1 cellular context compared by ENCODE assay signal in the genomic region with DNA sequence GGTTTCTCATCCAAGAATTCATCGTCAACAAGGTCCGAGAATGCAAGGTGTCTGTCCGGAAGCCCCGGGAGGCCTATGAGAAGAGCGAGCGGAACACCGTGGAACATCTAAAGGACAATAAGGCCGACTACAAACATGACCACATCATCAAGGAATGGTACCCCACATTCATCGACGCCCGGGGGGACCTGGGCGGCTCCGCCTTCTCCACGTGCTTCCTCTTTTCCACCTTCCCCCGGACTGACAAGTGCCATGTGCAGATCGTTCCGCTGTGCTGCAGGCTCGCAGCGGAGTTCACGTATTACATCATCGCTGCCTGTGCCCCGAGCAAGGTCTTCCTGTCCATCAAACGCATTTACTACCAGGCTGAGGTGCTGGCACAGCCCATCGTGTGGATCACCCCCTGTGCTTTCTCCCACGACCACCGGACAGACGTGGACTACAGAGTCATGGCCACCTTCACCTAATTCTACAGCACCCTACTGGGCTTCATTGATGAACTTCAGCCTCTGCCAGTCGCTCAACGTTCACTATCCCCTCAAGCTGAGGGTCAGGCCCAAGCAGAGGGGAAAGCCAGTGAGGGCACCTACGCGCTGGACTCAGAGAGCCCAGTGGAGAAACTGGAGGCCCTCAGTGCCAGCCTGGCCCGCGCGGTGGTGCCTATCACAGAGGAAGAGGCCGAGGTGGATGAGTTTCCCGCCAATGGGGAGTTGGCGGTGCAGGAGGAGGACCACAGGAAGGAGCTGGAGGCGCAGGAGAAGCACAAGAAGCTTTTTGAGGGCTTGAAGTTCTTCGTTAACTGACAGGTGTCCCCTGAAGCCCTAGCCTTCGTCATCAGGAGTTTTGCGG.
A peak's percentile ranks its signal among the peaks of the same experiment; 100 is the strongest.
TF ChIP-seq lines count a peak whose summit lies in the region.

No MANE protein-coding gene starts in this region.

TF ChIP-seq in K562, 482 proteins besides CTCF, POLR2A, EP300 and RAD21 (continued from another document and continues in another):
- TF ChIP-seq PKNOX1 (IDR thresholded peaks at IDR 0.05) (peak; percentile 84), BHLHE40 (IDR thresholded peaks at IDR 0.05; ENCODE audit: low read length) (peak; percentile 57), HCFC1 (IDR thresholded peaks at IDR 0.05; ENCODE audit: low read depth, low read length) (no peak), ZBTB17 (CRISPR knock-in tag; IDR thresholded peaks at IDR 0.05) (no peak), TAF7 (tag; IDR thresholded peaks at IDR 0.05) (0 out of 2 replicates have a peak, but pooled peaks have one; percentile 22), NR2C1 (IDR thresholded peaks at IDR 0.05) (no peak), NR2C1 (tag; IDR thresholded peaks at IDR 0.05) (peak; percentile 61), PHF8 (IDR thresholded peaks at IDR 0.05; ENCODE audit: borderline replicate concordance, low read length) (peak; percentile 41; the same call in 1 of the 2 replicates), ADNP (tag; IDR thresholded peaks at IDR 0.05) (no peak), ZNF224 (CRISPR knock-in tag; IDR thresholded peaks at IDR 0.05) (no peak), ZBTB34 (CRISPR knock-in tag; IDR thresholded peaks at IDR 0.05) (no peak), L3MBTL2 (IDR thresholded peaks at IDR 0.05) (peak; percentile 71), CEBPG (CRISPR knock-in tag; IDR thresholded peaks at IDR 0.05) (peak; percentile 77), CEBPG (tag; conservative IDR thresholded peaks at IDR 0.05 in 1 of 2, IDR thresholded peaks at IDR 0.05 in 1 of 2) (peak; percentile 75 to 84), ELF4 (CRISPR knock-in tag; IDR thresholded peaks at IDR 0.05) (no peak), ZBTB11 (CRISPR knock-in tag; IDR thresholded peaks at IDR 0.05) (peak in 2 of 3 experiments; percentile 89 to 98; a peak in 4 of 6 replicates), GABPB1 (CRISPR knock-in tag; IDR thresholded peaks at IDR 0.05) (peak; percentile 88), USF2 (CRISPR knock-in tag; IDR thresholded peaks at IDR 0.05) (peak; percentile 37), SPI1 (IDR thresholded peaks at IDR 0.05; ENCODE audit: borderline replicate concordance, low read depth, low read length) (0 out of 2 replicates have a peak, but pooled peaks have one; percentile 15), JUN (IDR thresholded peaks at IDR 0.05; ENCODE audit: borderline replicate concordance, low read depth, low read length) (no peak), JUN (CRISPR knock-in tag; IDR thresholded peaks at IDR 0.05; ENCODE audit: borderline replicate concordance) (no peak), E2F6 (IDR thresholded peaks at IDR 0.05; ENCODE audit: borderline replicate concordance in 1 of 2, extremely low read depth in 1 of 2, insufficient read depth in 1 of 2, insufficient read length in 1 of 2, low read depth in 1 of 2, low read length in 1 of 2, poor library complexity in 1 of 2, severe bottlenecking in 1 of 2) (peak; percentile 73 to 87), PML (IDR thresholded peaks at IDR 0.05; ENCODE audit: low read length) (no peak), LCOR (CRISPR knock-in tag; IDR thresholded peaks at IDR 0.05) (0 out of 2 replicates have a peak, but pooled peaks have one; percentile 55), EP400 (IDR thresholded peaks at IDR 0.05) (peak; percentile 88), POLR2G (IDR thresholded peaks at IDR 0.05; ENCODE audit: low read depth, low read length) (peak; percentile 68)
- TF ChIP-seq, protein P1, sequence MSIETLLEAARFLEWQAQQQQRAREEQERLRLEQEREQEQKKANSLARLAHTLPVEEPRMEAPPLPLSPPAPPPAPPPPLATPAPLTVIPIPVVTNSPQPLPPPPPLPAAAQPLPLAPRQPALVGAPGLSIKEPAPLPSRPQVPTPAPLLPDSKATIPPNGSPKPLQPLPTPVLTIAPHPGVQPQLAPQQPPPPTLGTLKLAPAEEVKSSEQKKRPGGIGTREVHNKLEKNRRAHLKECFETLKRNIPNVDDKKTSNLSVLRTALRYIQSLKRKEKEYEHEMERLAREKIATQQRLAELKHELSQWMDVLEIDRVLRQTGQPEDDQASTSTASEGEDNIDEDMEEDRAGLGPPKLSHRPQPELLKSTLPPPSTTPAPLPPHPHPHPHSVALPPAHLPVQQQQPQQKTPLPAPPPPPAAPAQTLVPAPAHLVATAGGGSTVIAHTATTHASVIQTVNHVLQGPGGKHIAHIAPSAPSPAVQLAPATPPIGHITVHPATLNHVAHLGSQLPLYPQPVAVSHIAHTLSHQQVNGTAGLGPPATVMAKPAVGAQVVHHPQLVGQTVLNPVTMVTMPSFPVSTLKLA (conservative IDR thresholded peaks at IDR 0.05), result peak; percentile 90 to 94
- TF ChIP-seq, protein P2, sequence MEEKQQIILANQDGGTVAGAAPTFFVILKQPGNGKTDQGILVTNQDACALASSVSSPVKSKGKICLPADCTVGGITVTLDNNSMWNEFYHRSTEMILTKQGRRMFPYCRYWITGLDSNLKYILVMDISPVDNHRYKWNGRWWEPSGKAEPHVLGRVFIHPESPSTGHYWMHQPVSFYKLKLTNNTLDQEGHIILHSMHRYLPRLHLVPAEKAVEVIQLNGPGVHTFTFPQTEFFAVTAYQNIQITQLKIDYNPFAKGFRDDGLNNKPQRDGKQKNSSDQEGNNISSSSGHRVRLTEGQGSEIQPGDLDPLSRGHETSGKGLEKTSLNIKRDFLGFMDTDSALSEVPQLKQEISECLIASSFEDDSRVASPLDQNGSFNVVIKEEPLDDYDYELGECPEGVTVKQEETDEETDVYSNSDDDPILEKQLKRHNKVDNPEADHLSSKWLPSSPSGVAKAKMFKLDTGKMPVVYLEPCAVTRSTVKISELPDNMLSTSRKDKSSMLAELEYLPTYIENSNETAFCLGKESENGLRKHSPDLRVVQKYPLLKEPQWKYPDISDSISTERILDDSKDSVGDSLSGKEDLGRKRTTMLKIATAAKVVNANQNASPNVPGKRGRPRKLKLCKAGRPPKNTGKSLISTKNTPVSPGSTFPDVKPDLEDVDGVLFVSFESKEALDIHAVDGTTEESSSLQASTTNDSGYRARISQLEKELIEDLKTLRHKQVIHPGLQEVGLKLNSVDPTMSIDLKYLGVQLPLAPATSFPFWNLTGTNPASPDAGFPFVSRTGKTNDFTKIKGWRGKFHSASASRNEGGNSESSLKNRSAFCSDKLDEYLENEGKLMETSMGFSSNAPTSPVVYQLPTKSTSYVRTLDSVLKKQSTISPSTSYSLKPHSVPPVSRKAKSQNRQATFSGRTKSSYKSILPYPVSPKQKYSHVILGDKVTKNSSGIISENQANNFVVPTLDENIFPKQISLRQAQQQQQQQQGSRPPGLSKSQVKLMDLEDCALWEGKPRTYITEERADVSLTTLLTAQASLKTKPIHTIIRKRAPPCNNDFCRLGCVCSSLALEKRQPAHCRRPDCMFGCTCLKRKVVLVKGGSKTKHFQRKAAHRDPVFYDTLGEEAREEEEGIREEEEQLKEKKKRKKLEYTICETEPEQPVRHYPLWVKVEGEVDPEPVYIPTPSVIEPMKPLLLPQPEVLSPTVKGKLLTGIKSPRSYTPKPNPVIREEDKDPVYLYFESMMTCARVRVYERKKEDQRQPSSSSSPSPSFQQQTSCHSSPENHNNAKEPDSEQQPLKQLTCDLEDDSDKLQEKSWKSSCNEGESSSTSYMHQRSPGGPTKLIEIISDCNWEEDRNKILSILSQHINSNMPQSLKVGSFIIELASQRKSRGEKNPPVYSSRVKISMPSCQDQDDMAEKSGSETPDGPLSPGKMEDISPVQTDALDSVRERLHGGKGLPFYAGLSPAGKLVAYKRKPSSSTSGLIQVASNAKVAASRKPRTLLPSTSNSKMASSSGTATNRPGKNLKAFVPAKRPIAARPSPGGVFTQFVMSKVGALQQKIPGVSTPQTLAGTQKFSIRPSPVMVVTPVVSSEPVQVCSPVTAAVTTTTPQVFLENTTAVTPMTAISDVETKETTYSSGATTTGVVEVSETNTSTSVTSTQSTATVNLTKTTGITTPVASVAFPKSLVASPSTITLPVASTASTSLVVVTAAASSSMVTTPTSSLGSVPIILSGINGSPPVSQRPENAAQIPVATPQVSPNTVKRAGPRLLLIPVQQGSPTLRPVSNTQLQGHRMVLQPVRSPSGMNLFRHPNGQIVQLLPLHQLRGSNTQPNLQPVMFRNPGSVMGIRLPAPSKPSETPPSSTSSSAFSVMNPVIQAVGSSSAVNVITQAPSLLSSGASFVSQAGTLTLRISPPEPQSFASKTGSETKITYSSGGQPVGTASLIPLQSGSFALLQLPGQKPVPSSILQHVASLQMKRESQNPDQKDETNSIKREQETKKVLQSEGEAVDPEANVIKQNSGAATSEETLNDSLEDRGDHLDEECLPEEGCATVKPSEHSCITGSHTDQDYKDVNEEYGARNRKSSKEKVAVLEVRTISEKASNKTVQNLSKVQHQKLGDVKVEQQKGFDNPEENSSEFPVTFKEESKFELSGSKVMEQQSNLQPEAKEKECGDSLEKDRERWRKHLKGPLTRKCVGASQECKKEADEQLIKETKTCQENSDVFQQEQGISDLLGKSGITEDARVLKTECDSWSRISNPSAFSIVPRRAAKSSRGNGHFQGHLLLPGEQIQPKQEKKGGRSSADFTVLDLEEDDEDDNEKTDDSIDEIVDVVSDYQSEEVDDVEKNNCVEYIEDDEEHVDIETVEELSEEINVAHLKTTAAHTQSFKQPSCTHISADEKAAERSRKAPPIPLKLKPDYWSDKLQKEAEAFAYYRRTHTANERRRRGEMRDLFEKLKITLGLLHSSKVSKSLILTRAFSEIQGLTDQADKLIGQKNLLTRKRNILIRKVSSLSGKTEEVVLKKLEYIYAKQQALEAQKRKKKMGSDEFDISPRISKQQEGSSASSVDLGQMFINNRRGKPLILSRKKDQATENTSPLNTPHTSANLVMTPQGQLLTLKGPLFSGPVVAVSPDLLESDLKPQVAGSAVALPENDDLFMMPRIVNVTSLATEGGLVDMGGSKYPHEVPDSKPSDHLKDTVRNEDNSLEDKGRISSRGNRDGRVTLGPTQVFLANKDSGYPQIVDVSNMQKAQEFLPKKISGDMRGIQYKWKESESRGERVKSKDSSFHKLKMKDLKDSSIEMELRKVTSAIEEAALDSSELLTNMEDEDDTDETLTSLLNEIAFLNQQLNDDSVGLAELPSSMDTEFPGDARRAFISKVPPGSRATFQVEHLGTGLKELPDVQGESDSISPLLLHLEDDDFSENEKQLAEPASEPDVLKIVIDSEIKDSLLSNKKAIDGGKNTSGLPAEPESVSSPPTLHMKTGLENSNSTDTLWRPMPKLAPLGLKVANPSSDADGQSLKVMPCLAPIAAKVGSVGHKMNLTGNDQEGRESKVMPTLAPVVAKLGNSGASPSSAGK (IDR thresholded peaks at IDR 0.05), result peak; percentile 84
- TF ChIP-seq, protein P3, sequence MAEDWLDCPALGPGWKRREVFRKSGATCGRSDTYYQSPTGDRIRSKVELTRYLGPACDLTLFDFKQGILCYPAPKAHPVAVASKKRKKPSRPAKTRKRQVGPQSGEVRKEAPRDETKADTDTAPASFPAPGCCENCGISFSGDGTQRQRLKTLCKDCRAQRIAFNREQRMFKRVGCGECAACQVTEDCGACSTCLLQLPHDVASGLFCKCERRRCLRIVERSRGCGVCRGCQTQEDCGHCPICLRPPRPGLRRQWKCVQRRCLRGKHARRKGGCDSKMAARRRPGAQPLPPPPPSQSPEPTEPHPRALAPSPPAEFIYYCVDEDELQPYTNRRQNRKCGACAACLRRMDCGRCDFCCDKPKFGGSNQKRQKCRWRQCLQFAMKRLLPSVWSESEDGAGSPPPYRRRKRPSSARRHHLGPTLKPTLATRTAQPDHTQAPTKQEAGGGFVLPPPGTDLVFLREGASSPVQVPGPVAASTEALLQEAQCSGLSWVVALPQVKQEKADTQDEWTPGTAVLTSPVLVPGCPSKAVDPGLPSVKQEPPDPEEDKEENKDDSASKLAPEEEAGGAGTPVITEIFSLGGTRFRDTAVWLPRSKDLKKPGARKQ (CRISPR knock-in tag; IDR thresholded peaks at IDR 0.05), result no peak
